ENCODE assay signal across 29 cellular contexts in genomic region chr6:157481189-157481864, GRCh38.
"Had no signal": no experiment of that assay in that cellular context is flagged by ENCODE, and none has a peak within 500 bp of the region (broad histone marks: within the 10 kb centered on the region; RNA-seq: fewer than 3 reads in every experiment).

No MANE protein-coding gene starts in this region.

- H3K36me3 ChIP-seq: brain microvascular endothelial cell, SJCRH30, WERI-Rb-1 had no signal

- H3K27me3 Mint-ChIP-seq: activated naive CD8-positive, alpha-beta T cell; activated naive CD8-positive, alpha-beta T cell treated with anti-CD3 and anti-CD28 coated beads, Interleukin-2, amount 50 U/mL, for 24 hours had no signal

- H3K27ac Mint-ChIP-seq: activated CD4-positive, alpha-beta memory T cell treated with anti-CD3 and anti-CD28 coated beads, Interleukin-2, amount 10 ng/mL, durations not matched to agents 7 days and 5 days; activated naive CD4-positive, alpha-beta T cell treated with anti-CD3 and anti-CD28 coated beads, Interleukin-2, amount 10 ng/mL, durations not matched to agents 7 days and 5 days; activated naive CD8-positive, alpha-beta T cell; activated naive CD8-positive, alpha-beta T cell treated with anti-CD3 and anti-CD28 coated beads, Interleukin-2, amount 50 U/mL, for 24 hours; activated T-cell treated with anti-CD3 and anti-CD28 coated beads, Interleukin-2, amount 50 U/mL, for 24 hours; activated T-helper 1 cell treated with anti-CD3 and anti-CD28 coated beads, Interleukin-12 subunit alpha, Interleukin-12 subunit beta, Interleukin-2, Interleukin-4 antibody, amounts not matched to agents 30 ng/mL and 10 ng/mL and 1 ng/mL, durations not matched to agents 14 hours and 24 hours and 36 hours had no signal

- H3K27me3 ChIP-seq: brain microvascular endothelial cell, SJCRH30 had no signal

- H3K9me3 Mint-ChIP-seq: activated naive CD4-positive, alpha-beta T cell treated with anti-CD3 and anti-CD28 coated beads, Interleukin-2, amount 10 ng/mL, durations not matched to agents 7 days and 5 days; activated naive CD8-positive, alpha-beta T cell treated with anti-CD3 and anti-CD28 coated beads, Interleukin-2, amount 50 U/mL, for 24 hours; activated T-cell treated with anti-CD3 and anti-CD28 coated beads, Interleukin-2, amount 50 U/mL, for 24 hours had no signal

- H3K4me1 ChIP-seq: SJCRH30 had no signal

- H3K4me3 ChIP-seq: SJCRH30, SK-N-MC had no signal

- H3K9me3 ChIP-seq: SJCRH30 had no signal

- H3K27ac ChIP-seq: brain microvascular endothelial cell, SJCRH30, SK-N-MC, WERI-Rb-1 had no signal

- ATAC-seq: activated naive CD8-positive, alpha-beta T cell treated with anti-CD3 and anti-CD28 coated beads, Interleukin-2, amount 50 U/mL, for 24 hours had no signal

- DNase-seq: activated CD4-positive, alpha-beta memory T cell treated with anti-CD3 and anti-CD28 coated beads, Interleukin-2, amount 10 ng/mL, durations not matched to agents 7 days and 5 days; activated CD4-positive, alpha-beta T cell treated with anti-CD3 and anti-CD28 coated beads for 1 hour; activated CD4-positive, alpha-beta T cell treated with anti-CD3 and anti-CD28 coated beads for 48 hours; activated CD4-positive, CD25-positive, alpha-beta regulatory T cell; activated effector memory CD4-positive, alpha-beta T cell treated with Interleukin-2 at 50 U/mL for 16 hours; activated naive CD4-positive, alpha-beta T cell treated with anti-CD3 and anti-CD28 coated beads, Interleukin-2, amount 10 ng/mL, durations not matched to agents 7 days and 5 days; activated naive CD8-positive, alpha-beta T cell treated with anti-CD3 and anti-CD28 coated beads, Interleukin-2, amount 50 U/mL, for 24 hours; activated T-cell treated with anti-CD3 and anti-CD28 coated beads, Interleukin-2, amount 50 U/mL, for 24 hours; amniotic stem cell; aorta; brain microvascular endothelial cell; central memory CD4-positive, alpha-beta T cell; Karpas-422; NCI-H1105; NCI-H1436; NCI-H1694 treated with DMSO at 0.1 percent for 48 hours; NCI-H2029; NCI-H345; NCI-H510A; NCI-H526; NCI-H748 treated with DMSO at 0.1 percent for 48 hours; NK-92 treated with Interleukin-12 subunit alpha and Interleukin-12 subunit beta, amount 100 ng/mL, for 24 hours; SHP77; SJCRH30; T1000; WERI-Rb-1 had no signal

- H3K4me3 Mint-ChIP-seq: activated CD4-positive, alpha-beta memory T cell treated with anti-CD3 and anti-CD28 coated beads, Interleukin-2, amount 10 ng/mL, durations not matched to agents 7 days and 5 days; activated naive CD4-positive, alpha-beta T cell treated with anti-CD3 and anti-CD28 coated beads, Interleukin-2, amount 10 ng/mL, durations not matched to agents 7 days and 5 days; activated naive CD8-positive, alpha-beta T cell; activated naive CD8-positive, alpha-beta T cell treated with anti-CD3 and anti-CD28 coated beads, Interleukin-2, amount 50 U/mL, for 24 hours; activated T-cell treated with anti-CD3 and anti-CD28 coated beads, Interleukin-2, amount 50 U/mL, for 24 hours; activated T-helper 1 cell treated with anti-CD3 and anti-CD28 coated beads, Interleukin-12 subunit alpha, Interleukin-12 subunit beta, Interleukin-2, Interleukin-4 antibody, amounts not matched to agents 30 ng/mL and 10 ng/mL and 1 ng/mL, durations not matched to agents 14 hours and 24 hours and 36 hours had no signal
